In genomic region chr10:84138478-84139125, GRCh38 we compare ENCODE assay signal across 8 cellular contexts. TPM values are rescaled to one million over a fixed set of nuclear protein-coding genes. Genes with fewer than 3 reads are reported as not detected.
A peak's percentile ranks its signal among the peaks of the same experiment; 100 is the strongest.
DNase-seq lines count a peak whose midpoint lies in the region; ATAC-seq and TF ChIP-seq lines count a peak whose summit lies in the region.
"Had no signal": no experiment of that assay in that cellular context is flagged by ENCODE, and none has a peak within 500 bp of the region (broad histone marks: within the 10 kb centered on the region; RNA-seq: fewer than 3 reads in every experiment).

No MANE protein-coding gene starts in this region.

- H3K36me3 ChIP-seq in NT2/D1 (ENCODE audit: insufficient read depth, insufficient read length, low read length) = peaks cover 31% of the 10 kb centered on the region
- H3K36me3 ChIP-seq in right atrium auricular region = peaks cover 20% of the 10 kb centered on the region

- peak overlapping the region; percentile 32 for H3K9ac ChIP-seq in NT2/D1 (ENCODE audit: insufficient read length, low read depth)

- no peaks in the 10 kb centered on the region for H3K4me1 ChIP-seq in NT2/D1 (ENCODE audit: insufficient read depth, insufficient read length)
- H3K4me1 ChIP-seq in right atrium auricular region = peaks cover 0 to 18% of the 10 kb centered on the region in 2 donors

- DNase-seq in NT2/D1 (ENCODE audit: low read depth, low spot score) = no peak
- DNase-seq in activated naive CD4-positive, alpha-beta T cell (lab: John Stamatoyannopoulos, UW) = peak in 3 of 4 experiments; percentile 5 to 26 (median 22)
- no peak for DNase-seq in right atrium auricular region (ENCODE audit: low spot score)
- DNase-seq in stimulated activated CD4-positive, alpha-beta T cell treated with anti-CD3 and anti-CD28 coated beads, Interleukin-12 subunit alpha, Interleukin-12 subunit beta, amount 100 ng/mL, for 4 hours = peak; percentile 54
- no peak for DNase-seq in iPS-NIHi11 (ENCODE audit: low spot score)

- H3K27ac ChIP-seq in right atrium auricular region = peak overlapping the region; percentile 98 to 99

- ATAC-seq in GM19467 (IDR thresholded peaks at IDR 0.05; ENCODE audit: unreplicated experiment) (peak; percentile 7), GM18909 (IDR thresholded peaks at IDR 0.05; ENCODE audit: poor library complexity, unreplicated experiment) (no peak)

- H3K9me3 ChIP-seq in NT2/D1 (ENCODE audit: insufficient read depth, low read length) (no peaks in the 10 kb centered on the region), right atrium auricular region (no peaks in the 10 kb centered on the region)

- no peaks in the 10 kb centered on the region for H3K27me3 ChIP-seq in NT2/D1 (ENCODE audit: insufficient read depth, insufficient read length)
- no peaks in the 10 kb centered on the region for H3K27me3 ChIP-seq in right atrium auricular region

- no peak overlapping the region for H3K4me3 ChIP-seq in NT2/D1 (ENCODE audit: insufficient read length, low read depth)
- H3K4me3 ChIP-seq in right atrium auricular region = peak overlapping the region; percentile 99 to 100

- TF ChIP-seq CTCF in right atrium auricular region (IDR thresholded peaks at IDR 0.05) = no peak

RNA-seq across cellular contexts. Expression of gene GHITM, which starts 0.7 kb away (rescaled TPM):
- total RNA-seq in right atrium auricular region = 100 to 1,000 TPM; 242 to 490 TPM

RNA-seq across cellular contexts. Expression of gene GPR15LG, which starts 35.0 kb away (rescaled TPM):
- total RNA-seq in right atrium auricular region = not detected
- total RNA-seq: dermis microvascular lymphatic vessel endothelial cell had no signal

RNA-seq across cellular contexts. Expression of gene CDHR1, which starts 55.7 kb away (rescaled TPM):
- 1 to 10 TPM in 1 of 2 donors, under 1 TPM in 1; 0.55 to 1.6 TPM for total RNA-seq in right atrium auricular region

Comparison
In these comparisons a context has a peak if more than half of its experiments do, and no peak if none do; other contexts are left out.
1. DNase-seq: peak in activated naive CD4-positive, alpha-beta T cell (3 of 4) and stimulated activated CD4-positive, alpha-beta T cell treated with anti-CD3 and anti-CD28 coated beads, Interleukin-12 subunit alpha, Interleukin-12 subunit beta, amount 100 ng/mL, for 4 hours (single experiment); none in NT2/D1 (single experiment), right atrium auricular region (single experiment) and iPS-NIHi11 (single experiment).